13 cellular contexts compared by ENCODE assay signal in the genomic region with DNA sequence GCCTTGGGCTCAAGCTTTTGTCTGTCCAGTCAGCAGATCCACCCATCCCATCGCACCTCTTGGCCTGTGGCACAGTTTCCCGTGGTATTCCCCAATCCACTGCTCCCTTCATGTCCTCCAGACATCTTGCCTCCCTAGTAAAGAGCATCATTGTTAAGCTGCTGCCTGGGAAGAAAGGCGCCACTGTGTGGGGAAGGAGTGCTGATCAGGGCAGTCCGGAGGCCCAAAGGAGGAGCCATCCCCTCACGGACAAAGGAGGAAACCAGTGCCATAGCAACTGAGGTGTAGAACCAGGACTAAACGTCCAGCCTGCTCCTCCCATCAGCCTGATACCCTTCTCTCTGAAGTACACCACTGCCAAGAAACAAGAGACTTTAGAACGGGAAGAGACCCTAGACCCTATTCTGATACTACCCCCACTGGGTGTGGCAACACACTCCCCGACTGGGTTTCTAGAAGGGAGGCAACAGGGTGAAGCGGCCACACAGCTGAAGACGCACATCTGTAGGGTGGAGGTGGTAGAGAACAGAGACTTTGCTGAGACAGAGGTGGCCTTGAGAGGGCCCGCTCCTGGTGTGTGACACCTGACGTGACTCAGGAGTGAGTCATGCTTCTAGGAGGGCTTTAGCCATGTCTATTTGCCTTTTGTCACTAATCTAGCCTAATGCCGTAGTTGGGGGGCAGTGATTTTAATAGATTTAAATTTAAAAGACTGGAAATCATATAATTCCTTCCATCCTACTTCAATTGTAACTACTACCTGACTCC.
DNase-seq lines count a peak whose midpoint lies in the region; ATAC-seq and TF ChIP-seq lines count a peak whose summit lies in the region.
"Had no signal": no experiment of that assay in that cellular context is flagged by ENCODE, and none has a peak within 500 bp of the region (broad histone marks: within the 10 kb centered on the region; RNA-seq: fewer than 3 reads in every experiment).

No MANE protein-coding gene starts in this region.

- H3K4me2 ChIP-seq in GM23248 (ENCODE audit: unreplicated experiment): no peak overlapping the region
- H3K4me2 ChIP-seq in PC-3 (ENCODE audit: low read length): peak overlapping the region; percentile 4

- no TSS peak for BruUV-seq in PC-3 (replicated peaks; lab: Mats Ljungman, UMichigan)

- H3K27me3 ChIP-seq in GM23248 (replicated peaks; ENCODE audit: insufficient read depth) (no peaks in the 10 kb centered on the region), PC-3 (ENCODE audit: low read length) (no peaks in the 10 kb centered on the region), upper lobe of left lung (no peaks in the 10 kb centered on the region)
- H3K27me3 ChIP-seq: tibial artery had no signal

- H3K9me2 ChIP-seq in GM23248 (ENCODE audit: insufficient read depth) (no peaks in the 10 kb centered on the region), PC-3 (replicated peaks; ENCODE audit: low read length) (no peaks in the 10 kb centered on the region)

- in situ Hi-C loops in GM23248 (cut with MboI): no loop called here

- no peak for TF ChIP-seq EP300 in upper lobe of left lung (IDR thresholded peaks at IDR 0.05)

- ATAC-seq in PC-3 (peak; percentile 98), HG02588 (IDR thresholded peaks at IDR 0.05; ENCODE audit: unreplicated experiment) (no peak), upper lobe of left lung (ENCODE audit: low FRiP score in 2 of 2) (no peak), GM21360 (IDR thresholded peaks at IDR 0.05; ENCODE audit: unreplicated experiment) (no peak)
- ATAC-seq: naive thymus-derived CD4-positive, alpha-beta T cell had no signal

- no peak overlapping the region for H3K9ac ChIP-seq in GM23248
- H3K9ac ChIP-seq in PC-3 (ENCODE audit: low read length): no peak overlapping the region

- H3K79me2 ChIP-seq in GM23248 (ENCODE audit: insufficient read depth): no peaks in the 10 kb centered on the region
- no peaks in the 10 kb centered on the region for H3K79me2 ChIP-seq in PC-3 (ENCODE audit: low read length)

- H2AFZ ChIP-seq in GM23248: no peak overlapping the region
- H2AFZ ChIP-seq in PC-3 (ENCODE audit: low read length): no peak overlapping the region

- POLR2A ChIA-PET in PC-3 (lab: Charles Lee; ENCODE audit: unreplicated experiment): no interaction called here

- no peak overlapping the region for H3K4me3 ChIP-seq in GM23248
- no peak overlapping the region for H3K4me3 ChIP-seq in PC-3 (ENCODE audit: low read length)
- H3K4me3 ChIP-seq in upper lobe of left lung: no peak overlapping the region
- H3K4me3 ChIP-seq: tibial artery had no signal

- 82 to 84% methylated on average over 13 of the region's 13 CpGs for WGBS in GM23248 (ENCODE audit: low coverage in 1 of 2, low lambda C conversion rate in 2 of 2, missing lambda C conversion rate in 2 of 2), 2 experiments
- 78 to 87% methylated on average over 13 of the region's 13 CpGs for WGBS in upper lobe of left lung, 2 donors

- H3K27ac ChIP-seq in GM23248 (no peak overlapping the region), PC-3 (ENCODE audit: low read length) (no peak overlapping the region), upper lobe of left lung (no peak overlapping the region)
- H3K27ac ChIP-seq: HL-60 had no signal

- H3K36me3 ChIP-seq in GM23248 (ENCODE audit: low read depth): 0 out of 2 replicates have a peak, but pooled peaks cover 5% of the 10 kb centered on the region
- 0 out of 2 replicates have a peak, but pooled peaks cover 2% of the 10 kb centered on the region for H3K36me3 ChIP-seq in PC-3 (ENCODE audit: low read depth, low read length)
- no peaks in the 10 kb centered on the region for H3K36me3 ChIP-seq in upper lobe of left lung
- H3K36me3 ChIP-seq: tibial artery had no signal

- intact Hi-C loops in PC-3 (cut with micrococcal nuclease): loop anchor here (1.0 to 2.0 kb wide), 3 partner anchors 44 to 192 kb away; no protein-coding TSS in a partner anchor

- TF ChIP-seq POLR2A in upper lobe of left lung (IDR thresholded peaks at IDR 0.05): no peak

- TF ChIP-seq CTCF in PC-3 (conservative IDR thresholded peaks at IDR 0.05; ENCODE audit: low read depth, low read length): 0 out of 2 replicates have a peak, but pooled peaks have one; percentile 17
- TF ChIP-seq CTCF in upper lobe of left lung (IDR thresholded peaks at IDR 0.05): no peak

- H3K9me3 ChIP-seq in GM23248 (ENCODE audit: low read depth) (no peaks in the 10 kb centered on the region), PC-3 (ENCODE audit: low read length) (no peaks in the 10 kb centered on the region), upper lobe of left lung (no peaks in the 10 kb centered on the region)
- H3K9me3 ChIP-seq: tibial artery had no signal

- CTCF ChIA-PET in PC-3 (lab: Charles Lee): interaction anchor here (0.5 kb wide), 1 partner anchor 44 kb away, joined by 3 read pairs; no protein-coding TSS in a partner anchor

- H3K4me1 ChIP-seq in GM23248 (ENCODE audit: insufficient read depth) (no peaks in the 10 kb centered on the region), PC-3 (ENCODE audit: insufficient read depth, low read length) (peaks cover 12% of the 10 kb centered on the region), upper lobe of left lung (no peaks in the 10 kb centered on the region)

- H3F3A ChIP-seq in GM23248 (ENCODE audit: insufficient read depth): no peaks in the 10 kb centered on the region
- no peaks in the 10 kb centered on the region for H3F3A ChIP-seq in PC-3 (ENCODE audit: low read length, unreplicated experiment)

- DNase-seq in GM23248 (peak; percentile 20), PC-3 (peak; percentile 91), epidermal melanocyte (ENCODE audit: insufficient read length, low spot score) (peak; percentile 91), nucleus accumbens (lab: John Stamatoyannopoulos, UW) (peak in 50 of 56 donors; percentile 13 to 80 (median 53)), upper lobe of left lung (no peak), NCI-H69 (lab: John Stamatoyannopoulos, UW) (no peak)
- DNase-seq: activated T-cell treated with anti-CD3 and anti-CD28 coated beads, Interleukin-2, amount 50 U/mL, for 24 hours; erythroblast; naive thymus-derived CD4-positive, alpha-beta T cell had no signal

- H4K20me1 ChIP-seq in GM23248 (ENCODE audit: insufficient read depth) (no peaks in the 10 kb centered on the region), PC-3 (ENCODE audit: low read length) (no peaks in the 10 kb centered on the region)

Comparison
In these comparisons a context has a peak if more than half of its experiments do, and no peak if none do; other contexts are left out.
1. DNase-seq: peak in GM23248 (single experiment), PC-3 (single experiment), epidermal melanocyte (single experiment) and nucleus accumbens (50 of 56); none in upper lobe of left lung (0 of 2) and NCI-H69 (single experiment).